In the genomic region with DNA sequence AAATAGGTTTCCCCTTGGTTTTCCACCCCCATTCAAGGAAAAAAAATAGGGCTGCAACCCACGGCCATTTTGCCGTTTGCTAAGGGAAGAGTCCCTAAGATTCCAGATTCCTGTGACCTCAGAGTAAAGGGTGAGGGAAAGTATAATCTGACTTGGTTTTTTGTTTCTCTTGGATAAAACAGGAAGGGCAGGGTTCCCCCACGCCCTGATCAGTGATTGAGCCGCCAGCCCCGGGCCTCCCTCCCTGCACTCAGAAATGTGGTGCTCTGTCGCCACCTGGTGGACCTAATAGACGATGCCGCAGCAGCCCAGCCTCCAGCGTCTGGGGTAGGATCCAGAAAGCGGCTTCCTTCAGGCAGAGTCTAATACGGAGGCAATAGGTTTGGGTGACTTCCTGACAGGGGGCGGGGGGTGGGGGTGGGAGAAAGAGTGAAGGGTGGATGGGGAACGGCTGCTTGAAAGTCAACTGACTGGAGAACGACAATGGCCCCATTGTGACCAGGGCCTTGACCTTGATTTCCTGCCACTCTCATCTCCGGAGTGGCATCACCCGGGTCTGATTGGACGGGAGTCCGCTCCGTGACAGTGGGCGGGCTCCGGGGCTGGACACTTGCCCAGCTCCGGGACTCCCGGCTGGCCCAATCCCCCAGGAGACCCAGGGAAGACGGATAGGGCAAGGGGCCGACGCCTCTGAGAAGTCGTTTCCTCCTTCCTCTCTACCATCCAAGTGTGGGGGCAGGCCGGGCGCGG, we compare ENCODE assay signal across 8 cellular contexts. TPM values are rescaled to one million over a fixed set of nuclear protein-coding genes. Genes with fewer than 3 reads are reported as not detected.
DNase-seq lines count a peak whose midpoint lies in the region; ATAC-seq, FAIRE-seq and TF ChIP-seq lines count a peak whose summit lies in the region.

No MANE protein-coding gene starts in this region.

- H3K4me1 Mint-ChIP-seq in activated T-helper 1 cell treated with anti-CD3 and anti-CD28 coated beads, Interleukin-12 subunit alpha, Interleukin-12 subunit beta, Interleukin-2, Interleukin-4 antibody, amounts not matched to agents 30 ng/mL and 10 ng/mL and 1 ng/mL, durations not matched to agents 14 hours and 24 hours and 36 hours (ENCODE audit: low read depth) = no peaks in the 10 kb centered on the region

- no peaks in the 10 kb centered on the region for H3K79me2 ChIP-seq in neural cell (replicated peaks; ENCODE audit: insufficient read depth, low read length)

- ATAC-seq in GM21717 (IDR thresholded peaks at IDR 0.05; ENCODE audit: unreplicated experiment) = peak; percentile 87
- ATAC-seq in stimulated activated naive CD8-positive, alpha-beta T cell treated with anti-CD3 and anti-CD28 coated beads, Interleukin-15, Interleukin-2, amounts not matched to agents 100 U/mL and 50 U/mL, for 24 hours = peak; percentile 99

- peaks cover 4% of the 10 kb centered on the region for H3K27me3 Mint-ChIP-seq in activated T-helper 1 cell treated with anti-CD3 and anti-CD28 coated beads, Interleukin-12 subunit alpha, Interleukin-12 subunit beta, Interleukin-2, Interleukin-4 antibody, amounts not matched to agents 30 ng/mL and 10 ng/mL and 1 ng/mL, durations not matched to agents 14 hours and 24 hours and 36 hours (ENCODE audit: insufficient read depth)

- peak overlapping the region; percentile 41 for H3K4me3 Mint-ChIP-seq in activated T-helper 1 cell treated with anti-CD3 and anti-CD28 coated beads, Interleukin-12 subunit alpha, Interleukin-12 subunit beta, Interleukin-2, Interleukin-4 antibody, amounts not matched to agents 30 ng/mL and 10 ng/mL and 1 ng/mL, durations not matched to agents 14 hours and 24 hours and 36 hours

- H3K27ac ChIP-seq in neural cell (ENCODE audit: low read length) = no peak overlapping the region

- H3F3A ChIP-seq in neural cell (ENCODE audit: insufficient read depth, low read length, poor library complexity, severe bottlenecking) = no peaks in the 10 kb centered on the region

- peak; percentile 92 for DNase-seq in DMS53 (lab: John Stamatoyannopoulos, UW)
- peak; percentile 59 for DNase-seq in RCC 7860 (ENCODE audit: low spot score)
- DNase-seq in activated T-helper 1 cell treated with anti-CD3 and anti-CD28 coated beads, Interleukin-12 subunit alpha, Interleukin-12 subunit beta, Interleukin-2, Interleukin-4 antibody, amounts not matched to agents 30 ng/mL and 10 ng/mL and 1 ng/mL, durations not matched to agents 14 hours and 24 hours and 36 hours (ENCODE audit: low spot score) = peak; percentile 76
- peak; percentile 84 for DNase-seq in fibroblast of the aortic adventitia (ENCODE audit: low read depth)
- peak; percentile 88 for DNase-seq in stimulated activated naive CD8-positive, alpha-beta T cell treated with anti-CD3 and anti-CD28 coated beads, Interleukin-15, Interleukin-2, amounts not matched to agents 100 U/mL and 50 U/mL, for 24 hours

- no peak overlapping the region for H2AFZ ChIP-seq in neural cell (ENCODE audit: low read depth, low read length)

- no peaks in the 10 kb centered on the region for H3K36me3 ChIP-seq in neural cell (ENCODE audit: insufficient read depth, low read length)

- peak; percentile 90 for TF ChIP-seq CTCF in fibroblast of the aortic adventitia (IDR thresholded peaks at IDR 0.05; ENCODE audit: insufficient read depth, low read length)
- TF ChIP-seq CTCF in neural cell (IDR thresholded peaks at IDR 0.05; ENCODE audit: poor library complexity, severe bottlenecking) = peak; percentile 95

- no peak overlapping the region for H3K4me2 ChIP-seq in neural cell (ENCODE audit: low read length)

- no peaks in the 10 kb centered on the region for H3K27me3 ChIP-seq in neural cell (ENCODE audit: insufficient read depth, low read depth, low read length)

- intact Hi-C loops in activated T-helper 1 cell treated with anti-CD3 and anti-CD28 coated beads, Interleukin-12 subunit alpha, Interleukin-12 subunit beta, Interleukin-2, Interleukin-4 antibody, amounts not matched to agents 30 ng/mL and 10 ng/mL and 1 ng/mL, durations not matched to agents 14 hours and 24 hours and 36 hours (cut with micrococcal nuclease) = loop anchor here (1.0 to 10.0 kb wide), 8 partner anchors 13 to 370 kb away; partner anchors contain the start of genes CYSTM1 and PURA

- H4K20me1 ChIP-seq in neural cell (ENCODE audit: insufficient read depth) = no peaks in the 10 kb centered on the region

- no peaks in the 10 kb centered on the region for H3K9me3 Mint-ChIP-seq in activated T-helper 1 cell treated with anti-CD3 and anti-CD28 coated beads, Interleukin-12 subunit alpha, Interleukin-12 subunit beta, Interleukin-2, Interleukin-4 antibody, amounts not matched to agents 30 ng/mL and 10 ng/mL and 1 ng/mL, durations not matched to agents 14 hours and 24 hours and 36 hours

- no peak overlapping the region for H3K27ac Mint-ChIP-seq in activated T-helper 1 cell treated with anti-CD3 and anti-CD28 coated beads, Interleukin-12 subunit alpha, Interleukin-12 subunit beta, Interleukin-2, Interleukin-4 antibody, amounts not matched to agents 30 ng/mL and 10 ng/mL and 1 ng/mL, durations not matched to agents 14 hours and 24 hours and 36 hours

- H3K36me3 Mint-ChIP-seq in activated T-helper 1 cell treated with anti-CD3 and anti-CD28 coated beads, Interleukin-12 subunit alpha, Interleukin-12 subunit beta, Interleukin-2, Interleukin-4 antibody, amounts not matched to agents 30 ng/mL and 10 ng/mL and 1 ng/mL, durations not matched to agents 14 hours and 24 hours and 36 hours (ENCODE audit: low read depth) = no peaks in the 10 kb centered on the region

- FAIRE-seq in RCC 7860 (lab: Jason Lieb, UNC) = peak; percentile 7

- no peak; the same call in 1 of the 2 replicates for TF ChIP-seq EP300 in Ishikawa (IDR thresholded peaks at IDR 0.05; ENCODE audit: borderline replicate concordance)
- TF ChIP-seq EP300 in neural cell (conservative IDR thresholded peaks at IDR 0.05; ENCODE audit: poor library complexity, severe bottlenecking) = no peak

- H3K9ac ChIP-seq in neural cell (ENCODE audit: low read length) = no peak overlapping the region

- peak overlapping the region; percentile 41 for H3K4me3 ChIP-seq in fibroblast of the aortic adventitia (ENCODE audit: low read depth, low read length)
- H3K4me3 ChIP-seq in neural cell (ENCODE audit: low read length) = no peak overlapping the region

- no peaks in the 10 kb centered on the region for H3K9me3 ChIP-seq in neural cell (ENCODE audit: low read length)

- TF ChIP-seq RAD21 in Ishikawa (IDR thresholded peaks at IDR 0.05; ENCODE audit: low read depth) (peak; percentile 97), neural cell (conservative IDR thresholded peaks at IDR 0.05) (peak; percentile 98)

- no peaks in the 10 kb centered on the region for H3K9me2 ChIP-seq in neural cell (ENCODE audit: insufficient read depth, low read length)

TF ChIP-seq in Ishikawa, 13 proteins besides CTCF, POLR2A, EP300 and RAD21 (continues in another document):
- TF ChIP-seq NFIC (IDR thresholded peaks at IDR 0.05) = no peak

TF ChIP-seq in neural cell, 6 proteins besides CTCF, POLR2A, EP300 and RAD21:
- TF ChIP-seq SMC3 (conservative IDR thresholded peaks at IDR 0.05; ENCODE audit: poor library complexity) (peak; percentile 95), TAF1 (IDR thresholded peaks at IDR 0.05; ENCODE audit: low read depth) (no peak), POLR2AphosphoS5 (IDR thresholded peaks at IDR 0.05) (no peak), MXI1 (conservative IDR thresholded peaks at IDR 0.05; ENCODE audit: poor library complexity, severe bottlenecking) (peak; percentile 29)

RNA-seq across cellular contexts. Expression of gene CYSTM1, which starts 17.8 kb away (rescaled TPM):
- 16.6 and 17.2 TPM in 2 replicates for total RNA-seq in activated T-helper 1 cell treated with anti-CD3 and anti-CD28 coated beads, Interleukin-12 subunit alpha, Interleukin-12 subunit beta, Interleukin-2, Interleukin-4 antibody, amounts not matched to agents 30 ng/mL and 10 ng/mL and 1 ng/mL, durations not matched to agents 14 hours and 24 hours and 36 hours
- total RNA-seq in fibroblast of the aortic adventitia (ENCODE audit: low replicate concordance) = 35.8 and 43.4 TPM in 2 replicates
- 6.6 and 12.8 TPM in 2 replicates for polyA plus RNA-seq in neural cell
- 3.1 and 5.4 TPM in 2 replicates for polyA minus RNA-seq in neural cell

RNA-seq across cellular contexts. Expression of gene IGIP, which starts 31.5 kb away (rescaled TPM):
- 2.5 and 3.5 TPM in 2 replicates for total RNA-seq in activated T-helper 1 cell treated with anti-CD3 and anti-CD28 coated beads, Interleukin-12 subunit alpha, Interleukin-12 subunit beta, Interleukin-2, Interleukin-4 antibody, amounts not matched to agents 30 ng/mL and 10 ng/mL and 1 ng/mL, durations not matched to agents 14 hours and 24 hours and 36 hours
- total RNA-seq in fibroblast of the aortic adventitia (ENCODE audit: low replicate concordance) = 7.8 and 13.7 TPM in 2 replicates
- polyA plus RNA-seq in neural cell = 2.9 and 4.4 TPM in 2 replicates
- 4.4 and 5.0 TPM in 2 replicates for polyA minus RNA-seq in neural cell

RNA-seq across cellular contexts. Expression of gene PURA, which starts 43.3 kb away (rescaled TPM):
- 10.6 and 12.2 TPM in 2 replicates for total RNA-seq in activated T-helper 1 cell treated with anti-CD3 and anti-CD28 coated beads, Interleukin-12 subunit alpha, Interleukin-12 subunit beta, Interleukin-2, Interleukin-4 antibody, amounts not matched to agents 30 ng/mL and 10 ng/mL and 1 ng/mL, durations not matched to agents 14 hours and 24 hours and 36 hours
- total RNA-seq in fibroblast of the aortic adventitia (ENCODE audit: low replicate concordance) = 30.4 and 33.8 TPM in 2 replicates
- polyA plus RNA-seq in neural cell = 2.2 and 2.3 TPM in 2 replicates
- polyA minus RNA-seq in neural cell = 6.3 and 8.3 TPM in 2 replicates
